Comparison of ENCODE assay signal across 8 cellular contexts in genomic region chr10:35643976-35644799, GRCh38. TPM values are rescaled to one million over a fixed set of nuclear protein-coding genes. Genes with fewer than 3 reads are reported as not detected.
DNase-seq lines count a peak whose midpoint lies in the region; ATAC-seq and TF ChIP-seq lines count a peak whose summit lies in the region.

No MANE protein-coding gene starts in this region.

- TF ChIP-seq CTCF in smooth muscle cell (IDR thresholded peaks at IDR 0.05; ENCODE audit: borderline replicate concordance, insufficient read depth, poor library complexity, severe bottlenecking), result no peak

- H3K79me2 ChIP-seq in smooth muscle cell (ENCODE audit: low read depth), result peaks cover 12% of the 10 kb centered on the region

- WGBS in smooth muscle cell (ENCODE audit: low lambda C conversion rate), result 16% methylated on average over 16 of the region's 16 CpGs

- no peak for ATAC-seq in HG03095 (IDR thresholded peaks at IDR 0.05; ENCODE audit: unreplicated experiment)

- no peaks in the 10 kb centered on the region for H3K9me3 ChIP-seq in smooth muscle cell (replicated peaks; ENCODE audit: low read depth)

- H2AFZ ChIP-seq in smooth muscle cell (ENCODE audit: low read depth), result peak overlapping the region; percentile 96

- H4K20me1 ChIP-seq in smooth muscle cell (ENCODE audit: low read depth), result peaks cover 7% of the 10 kb centered on the region

- H3K4me3 Mint-ChIP-seq in activated CD4-positive, alpha-beta memory T cell treated with anti-CD3 and anti-CD28 coated beads, Interleukin-2, amount 10 ng/mL, durations not matched to agents 7 days and 5 days, result peak overlapping the region; percentile 58

- no peak overlapping the region for H3K9ac ChIP-seq in smooth muscle cell (ENCODE audit: low read depth)

- H3K4me2 ChIP-seq in smooth muscle cell, result peak overlapping the region; percentile 85

- no peaks in the 10 kb centered on the region for H3F3A ChIP-seq in smooth muscle cell (ENCODE audit: low read depth)

- H3K36me3 ChIP-seq in smooth muscle cell (ENCODE audit: low read depth), result no peaks in the 10 kb centered on the region

- H3K4me1 ChIP-seq in smooth muscle cell (ENCODE audit: low read depth), result peaks cover 16% of the 10 kb centered on the region

- POLR2A ChIA-PET in activated CD4-positive, alpha-beta memory T cell treated with anti-CD3 and anti-CD28 coated beads, Interleukin-2, amount 10 ng/mL, durations not matched to agents 7 days and 5 days (lab: Charles Lee), result no interaction called here

- CTCF ChIA-PET in activated CD4-positive, alpha-beta memory T cell treated with anti-CD3 and anti-CD28 coated beads, Interleukin-2, amount 10 ng/mL, durations not matched to agents 7 days and 5 days (lab: Charles Lee), result interaction anchor here (0.8 to 1.3 kb wide), 3 partner anchors 9 to 1236 kb away, joined by 3 to 4 read pairs (median 4); no protein-coding TSS in a partner anchor

- H3K4me3 ChIP-seq in iPS-11a (ENCODE audit: low read depth, low read length) (peak overlapping the region; percentile 15), smooth muscle cell (peak overlapping the region; percentile 64)

- no peaks in the 10 kb centered on the region for H3K9me3 Mint-ChIP-seq in activated CD4-positive, alpha-beta memory T cell treated with anti-CD3 and anti-CD28 coated beads, Interleukin-2, amount 10 ng/mL, durations not matched to agents 7 days and 5 days

- H3K27me3 ChIP-seq in smooth muscle cell (ENCODE audit: low read depth), result peaks cover 4% of the 10 kb centered on the region

- peaks cover 47% of the 10 kb centered on the region for H3K27me3 Mint-ChIP-seq in activated CD4-positive, alpha-beta memory T cell treated with anti-CD3 and anti-CD28 coated beads, Interleukin-2, amount 10 ng/mL, durations not matched to agents 7 days and 5 days

- peak; percentile 7 for DNase-seq in NCI-H82 (lab: John Stamatoyannopoulos, UW)
- DNase-seq in NCI-H82 treated with DMSO at 0.1 percent for 48 hours (lab: John Stamatoyannopoulos, UW; ENCODE audit: unreplicated experiment), result no peak
- no peak for DNase-seq in activated CD4-positive, alpha-beta memory T cell treated with anti-CD3 and anti-CD28 coated beads, Interleukin-2, amount 10 ng/mL, durations not matched to agents 7 days and 5 days
- DNase-seq in smooth muscle cell (lab: John Stamatoyannopoulos, UW; ENCODE audit: unreplicated experiment), result no peak
- no peak for DNase-seq in stimulated activated naive CD4-positive, alpha-beta T cell treated with Interleukin-2 at 50 U/mL for 16 hours (lab: John Stamatoyannopoulos, UW)
- no peak for DNase-seq in epidermal melanocyte (ENCODE audit: insufficient read length, low spot score)

- H3K4me1 Mint-ChIP-seq in activated CD4-positive, alpha-beta memory T cell treated with anti-CD3 and anti-CD28 coated beads, Interleukin-2, amount 10 ng/mL, durations not matched to agents 7 days and 5 days, result peaks cover 31% of the 10 kb centered on the region

- no peak overlapping the region for H3K27ac Mint-ChIP-seq in activated CD4-positive, alpha-beta memory T cell treated with anti-CD3 and anti-CD28 coated beads, Interleukin-2, amount 10 ng/mL, durations not matched to agents 7 days and 5 days

- H3K36me3 Mint-ChIP-seq in activated CD4-positive, alpha-beta memory T cell treated with anti-CD3 and anti-CD28 coated beads, Interleukin-2, amount 10 ng/mL, durations not matched to agents 7 days and 5 days (ENCODE audit: low read depth), result no peaks in the 10 kb centered on the region

- no peak overlapping the region for H3K27ac ChIP-seq in smooth muscle cell (ENCODE audit: low read depth)

RNA-seq across cellular contexts. Expression of gene FZD8, which starts 2.1 kb away (rescaled TPM):
- under 1 TPM; 0.65 to 0.95 TPM for total RNA-seq in activated CD4-positive, alpha-beta memory T cell treated with anti-CD3 and anti-CD28 coated beads, Interleukin-2, amount 10 ng/mL, durations not matched to agents 7 days and 5 days
- 12.0 and 15.3 TPM in 2 replicates for total RNA-seq in smooth muscle cell
- polyA plus RNA-seq in smooth muscle cell, result 4.8 and 6.8 TPM in 2 replicates

RNA-seq across cellular contexts. Expression of gene GJD4, which starts 39.0 kb away (rescaled TPM):
- not detected for total RNA-seq in activated CD4-positive, alpha-beta memory T cell treated with anti-CD3 and anti-CD28 coated beads, Interleukin-2, amount 10 ng/mL, durations not matched to agents 7 days and 5 days
- not detected in 2 replicates for total RNA-seq in smooth muscle cell
- not detected in 2 replicates for polyA plus RNA-seq in smooth muscle cell
